ENCODE assay signal across 26 cellular contexts in genomic region chr14:32186248-32186647, GRCh38. TPM values are rescaled to one million over a fixed set of nuclear protein-coding genes. Genes with fewer than 3 reads are reported as not detected.
A peak's percentile ranks its signal among the peaks of the same experiment; 100 is the strongest.
DNase-seq lines count a peak whose midpoint lies in the region; ATAC-seq and TF ChIP-seq lines count a peak whose summit lies in the region.
"Had no signal": no experiment of that assay in that cellular context is flagged by ENCODE, and none has a peak within 500 bp of the region (broad histone marks: within the 10 kb centered on the region; RNA-seq: fewer than 3 reads in every experiment).

No MANE protein-coding gene starts in this region.

- no peak overlapping the region for H2AFZ ChIP-seq in OCI-LY3 (ENCODE audit: low read depth, low read length)

- no peak overlapping the region for H3K9ac ChIP-seq in OCI-LY3 (ENCODE audit: low read length)

- no peak for TF ChIP-seq EP300 in upper lobe of left lung (IDR thresholded peaks at IDR 0.05)

- H3K27ac ChIP-seq in OCI-LY3 (ENCODE audit: low read length) (no peak overlapping the region), upper lobe of left lung (no peak overlapping the region)
- H3K27ac ChIP-seq: A549, colonic mucosa, esophagus squamous epithelium, gastrocnemius medialis, RWPE1, SK-N-MC had no signal

- H3K27me3 ChIP-seq in OCI-LY3 (ENCODE audit: low read depth, low read length) (peaks cover 15% of the 10 kb centered on the region), upper lobe of left lung (no peaks in the 10 kb centered on the region)
- H3K27me3 ChIP-seq: colonic mucosa, esophagus squamous epithelium, gastrocnemius medialis had no signal

- H3K36me3 ChIP-seq in OCI-LY3 (replicated peaks; ENCODE audit: low read depth, low read length) (no peaks in the 10 kb centered on the region), upper lobe of left lung (no peaks in the 10 kb centered on the region)
- H3K36me3 ChIP-seq: colonic mucosa, esophagus squamous epithelium, gastrocnemius medialis had no signal

- ATAC-seq in GM19372 (IDR thresholded peaks at IDR 0.05; ENCODE audit: low read depth, unreplicated experiment) (peak; percentile 67), HG02798 (IDR thresholded peaks at IDR 0.05; ENCODE audit: poor library complexity, unreplicated experiment) (peak; percentile 64), upper lobe of left lung (ENCODE audit: low FRiP score in 2 of 2) (no peak)
- ATAC-seq: A549; effector memory CD8-positive, alpha-beta T cell; gastrocnemius medialis had no signal

- no peak for TF ChIP-seq POLR2A in upper lobe of left lung (IDR thresholded peaks at IDR 0.05)

- H4K20me1 ChIP-seq in OCI-LY3 (ENCODE audit: insufficient read depth, low read length): no peaks in the 10 kb centered on the region

- H3K79me2 ChIP-seq in OCI-LY3 (ENCODE audit: low read length): no peaks in the 10 kb centered on the region

- H3K4me3 ChIP-seq in GM12865 (ENCODE audit: low read depth, low read length) (no peak overlapping the region), OCI-LY3 (ENCODE audit: low read length) (no peak overlapping the region), upper lobe of left lung (no peak overlapping the region)
- H3K4me3 ChIP-seq: A549, colonic mucosa, esophagus squamous epithelium, gastrocnemius medialis, SK-N-MC had no signal

- peak overlapping the region; percentile 17; the same call in 1 of the 2 replicates for H3K4me2 ChIP-seq in OCI-LY3 (ENCODE audit: low read length)
- H3K4me2 ChIP-seq: A549 had no signal

- H3K9me3 ChIP-seq in OCI-LY3 (ENCODE audit: insufficient read depth, low read length) (peaks cover 14% of the 10 kb centered on the region), upper lobe of left lung (peaks cover 0 to 7% (median 3%) of the 10 kb centered on the region in 4 donors)
- H3K9me3 ChIP-seq: colonic mucosa had no signal

- DNase-seq in GM12865 (ENCODE audit: low read depth) (peak; percentile 17), upper lobe of left lung (no peak), activated gamma-delta T cell (lab: John Stamatoyannopoulos, UW) (no peak), NCI-H446 treated with DMSO at 0.1 percent for 48 hours (lab: John Stamatoyannopoulos, UW) (no peak)
- no peak for DNase-seq in activated CD4-positive, alpha-beta T cell treated with anti-CD3 and anti-CD28 coated beads, Interleukin-2, amount 50 U/mL, for 48 hours
- DNase-seq: amniotic stem cell; Caco-2; colonic mucosa; effector memory CD8-positive, alpha-beta T cell; esophagus squamous epithelium; gastrocnemius medialis; mesenchymal stem cell; NCI-H2171; NCI-H526; T-helper 2 cell had no signal

- H3K4me1 ChIP-seq in OCI-LY3 (ENCODE audit: low read length) (peaks cover 16% of the 10 kb centered on the region), upper lobe of left lung (no peaks in the 10 kb centered on the region)
- H3K4me1 ChIP-seq: colonic mucosa, esophagus squamous epithelium, gastrocnemius medialis had no signal

- TF ChIP-seq CTCF in GM12865 (IDR thresholded peaks at IDR 0.05; ENCODE audit: insufficient read depth, low read depth, low read length, missing control alignments) (no peak), OCI-LY3 (IDR thresholded peaks at IDR 0.05; ENCODE audit: low read depth, low read length) (no peak), upper lobe of left lung (IDR thresholded peaks at IDR 0.05) (no peak)

RNA-seq across cellular contexts. Expression of gene RNU6-7, which starts 15.6 kb away (rescaled TPM):
- not detected for total RNA-seq in upper lobe of left lung
- total RNA-seq: bronchial epithelial cell, Caco-2, colonic mucosa, esophagus squamous epithelium, gastrocnemius medialis, MCF 10A, myocyte, pulmonary artery endothelial cell, skeletal muscle tissue had no signal

RNA-seq across cellular contexts. Expression of gene RNU6-8, which starts 16.8 kb away (rescaled TPM):
- not detected for total RNA-seq in upper lobe of left lung
- total RNA-seq: bronchial epithelial cell, Caco-2, colonic mucosa, esophagus squamous epithelium, gastrocnemius medialis, MCF 10A, myocyte, pulmonary artery endothelial cell, skeletal muscle tissue had no signal

Comparison
In these comparisons a context has a peak if more than half of its experiments do, and no peak if none do; other contexts are left out.
1. ATAC-seq: peak in GM19372 (single experiment) and HG02798 (single experiment); none in upper lobe of left lung (0 of 2).